In the genomic region with DNA sequence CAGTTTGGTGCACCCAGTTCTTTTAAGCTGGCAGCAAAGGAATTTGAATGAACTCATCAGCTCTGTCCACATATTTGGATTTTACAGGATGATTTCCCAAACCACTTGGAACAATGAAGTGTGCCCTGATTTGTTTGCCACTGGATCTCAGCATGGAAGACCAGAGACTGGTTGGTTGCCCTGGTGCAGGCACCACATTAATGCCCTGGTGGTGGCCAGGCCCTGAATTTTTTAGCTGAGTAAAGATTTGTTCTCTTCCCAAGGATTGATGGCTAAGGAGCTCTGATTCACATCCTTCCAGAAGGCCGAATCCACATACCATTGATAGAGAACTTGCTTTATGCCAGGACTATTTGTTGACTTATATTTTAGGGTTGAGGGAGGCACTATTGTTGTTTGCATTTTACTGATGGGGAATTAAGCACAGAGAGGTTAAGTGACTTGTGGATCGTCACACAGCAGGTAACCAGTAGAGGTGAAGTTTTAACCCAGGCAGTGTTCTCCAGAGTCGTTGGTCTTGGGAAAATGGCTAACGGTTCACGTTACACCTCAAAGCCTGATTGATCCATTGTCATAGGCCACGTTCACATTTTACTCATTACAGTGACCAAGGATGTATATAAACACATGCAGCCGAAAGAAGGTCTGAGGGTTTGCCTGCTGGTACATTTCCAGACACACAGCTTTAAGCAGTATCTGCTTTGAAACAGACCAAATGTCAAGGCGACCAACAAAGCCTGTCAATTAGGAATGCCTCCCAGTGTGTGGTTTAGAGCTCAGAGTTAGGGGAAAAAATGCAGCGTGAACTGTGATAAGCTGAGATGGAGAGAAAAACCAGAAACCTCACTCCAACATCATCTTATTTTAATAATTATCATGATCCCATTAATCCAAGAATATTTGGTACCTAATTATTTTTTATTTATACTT, we compare ENCODE assay signal across 1 cellular context.
TF ChIP-seq lines count a peak whose summit lies in the region.

No MANE protein-coding gene starts in this region.

TF ChIP-seq in H1, 55 proteins besides CTCF, POLR2A, EP300 and RAD21:
- no peak for TF ChIP-seq BACH1 (IDR thresholded peaks at IDR 0.05; ENCODE audit: low read length)
- peak; percentile 90 for TF ChIP-seq KDM1A (IDR thresholded peaks at IDR 0.05; ENCODE audit: borderline replicate concordance, low read length)
